9 cellular contexts compared by ENCODE assay signal in genomic region chr19:43754312-43754561, GRCh38. TPM values are rescaled to one million over a fixed set of nuclear protein-coding genes. Genes with fewer than 3 reads are reported as not detected.
DNase-seq lines count a peak whose midpoint lies in the region; ATAC-seq and TF ChIP-seq lines count a peak whose summit lies in the region.
"Had no signal": no experiment of that assay in that cellular context is flagged by ENCODE, and none has a peak within 500 bp of the region (broad histone marks: within the 10 kb centered on the region; RNA-seq: fewer than 3 reads in every experiment).

No MANE protein-coding gene starts in this region.

- H3K9me3 ChIP-seq in SU-DHL-6 (ENCODE audit: insufficient read depth, low read length) = no peaks in the 10 kb centered on the region
- no peaks in the 10 kb centered on the region for H3K9me3 ChIP-seq in sigmoid colon

- H3K4me3 ChIP-seq in SU-DHL-6 (ENCODE audit: insufficient read depth, low read length, poor library complexity, severe bottlenecking) (peak overlapping the region; percentile 77), sigmoid colon (peak overlapping the region; percentile 67 to 78 (median 73))

- peak overlapping the region; percentile 83 for H3K4me2 ChIP-seq in SU-DHL-6 (ENCODE audit: low read depth, low read length, poor library complexity, severe bottlenecking)

- peaks cover 0 to 41% (median 28%) of the 10 kb centered on the region in 4 donors for H3K4me1 ChIP-seq in sigmoid colon

- no peaks in the 10 kb centered on the region for H3K9me2 ChIP-seq in SU-DHL-6 (replicated peaks; ENCODE audit: insufficient read depth, low read length)

- TF ChIP-seq POLR2A in sigmoid colon (IDR thresholded peaks at IDR 0.05) = no peak

- TF ChIP-seq EP300 in sigmoid colon (IDR thresholded peaks at IDR 0.05) = no peak

- H2AFZ ChIP-seq in SU-DHL-6 (ENCODE audit: low read depth, low read length, severe bottlenecking) = peak overlapping the region; percentile 3

- intact Hi-C loops in sigmoid colon (cut with DNase I) = loop anchor here (2.0 kb wide), 1 partner anchor 85 kb away; no protein-coding TSS in a partner anchor

- ATAC-seq in GM18870 (IDR thresholded peaks at IDR 0.05; ENCODE audit: unreplicated experiment) (peak; percentile 21), HG03045 (IDR thresholded peaks at IDR 0.05; ENCODE audit: unreplicated experiment) (no peak)

- H3K36me3 ChIP-seq in SU-DHL-6 (ENCODE audit: low read length) (no peaks in the 10 kb centered on the region), sigmoid colon (peaks cover 5 to 15% (median 10%) of the 10 kb centered on the region in 4 donors)

- TF ChIP-seq CTCF in SU-DHL-6 (IDR thresholded peaks at IDR 0.05; ENCODE audit: insufficient read depth, low read length, poor library complexity, severe bottlenecking) = no peak
- TF ChIP-seq CTCF in sigmoid colon (IDR thresholded peaks at IDR 0.05) = no peak

- no peaks in the 10 kb centered on the region for H4K20me1 ChIP-seq in SU-DHL-6 (ENCODE audit: low read depth, low read length)

- WGBS in sigmoid colon, 2 donors = 1% methylated on average over 19 of the region's 19 CpGs

- peaks cover 24% of the 10 kb centered on the region for H3K79me2 ChIP-seq in SU-DHL-6 (ENCODE audit: insufficient read depth, low read length)

- peak; percentile 19 for DNase-seq in fibroblast of peridontal ligament (ENCODE audit: extremely low read depth)
- no peak for DNase-seq in sigmoid colon
- no peak for DNase-seq in mesenteric fat pad (ENCODE audit: low spot score)
- no peak for DNase-seq in middle frontal gyrus (ENCODE audit: extremely low spot score, low spot score)
- DNase-seq in NCI-H2196 (lab: John Stamatoyannopoulos, UW; ENCODE audit: unreplicated experiment) = no peak

- H3K9ac ChIP-seq in SU-DHL-6 (ENCODE audit: low read length) = peak overlapping the region; percentile 94

- H3K27me3 ChIP-seq in SU-DHL-6 (ENCODE audit: low read length) (no peaks in the 10 kb centered on the region), sigmoid colon (no peaks in the 10 kb centered on the region)

- peaks cover 48% of the 10 kb centered on the region for H3F3A ChIP-seq in SU-DHL-6 (ENCODE audit: insufficient read depth)

- H3K27ac ChIP-seq in SU-DHL-6 (ENCODE audit: low read depth, low read length) = peak overlapping the region; percentile 95
- peak overlapping the region; percentile 98 to 99 (median 99) for H3K27ac ChIP-seq in sigmoid colon

RNA-seq across cellular contexts. Expression of gene SMG9, which starts 0.5 kb away (rescaled TPM):
- total RNA-seq in sigmoid colon = 10 to 100 TPM in 3 of 4 donors, 1 to 10 TPM in 1; 5.6 to 25.2 (median 13.8) TPM
- 10 to 100 TPM in 1 of 3 donors, 1 to 10 TPM in 2; 6.2 to 36.5 (median 8.4) TPM for polyA plus RNA-seq in sigmoid colon
- total RNA-seq in mesenteric fat pad = 21.1 TPM

RNA-seq across cellular contexts. Expression of gene KCNN4, which starts 26.5 kb away (rescaled TPM):
- total RNA-seq in sigmoid colon (1 to 10 TPM in 3 of 4 donors, under 1 TPM in 1; 0.71 to 3.3 (median 1.9) TPM), mesenteric fat pad (3.1 TPM)
- polyA plus RNA-seq in sigmoid colon = 10 to 100 TPM in 1 of 3 donors, 1 to 10 TPM in 2; 3.7 to 48.7 (median 6.0) TPM

RNA-seq across cellular contexts. Expression of gene IRGC, which starts 38.4 kb away (rescaled TPM):
- total RNA-seq in sigmoid colon = not detected
- not detected for polyA plus RNA-seq in sigmoid colon
- total RNA-seq in mesenteric fat pad = not detected
- total RNA-seq: LHCN-M2 had no signal

RNA-seq across cellular contexts. Expression of gene LYPD5, which starts 48.0 kb away (rescaled TPM):
- 1 to 10 TPM in 3 of 4 donors, under 1 TPM in 1; 0.83 to 6.8 (median 1.5) TPM for total RNA-seq in sigmoid colon
- polyA plus RNA-seq in sigmoid colon = 10 to 100 TPM in 1 of 3 donors, 1 to 10 TPM in 1, under 1 TPM in 1; 0.60 to 10.6 (median 2.1) TPM
- 2.0 TPM for total RNA-seq in mesenteric fat pad
- total RNA-seq: LHCN-M2 had no signal
